10 cellular contexts compared by ENCODE assay signal in genomic region chr1:147167361-147167760, GRCh38. TPM values are rescaled to one million over a fixed set of nuclear protein-coding genes. Genes with fewer than 3 reads are reported as not detected.
A peak's percentile ranks its signal among the peaks of the same experiment; 100 is the strongest.
DNase-seq lines count a peak whose midpoint lies in the region; ATAC-seq and TF ChIP-seq lines count a peak whose summit lies in the region.
"Had no signal": no experiment of that assay in that cellular context is flagged by ENCODE, and none has a peak within 500 bp of the region (broad histone marks: within the 10 kb centered on the region; RNA-seq: fewer than 3 reads in every experiment).

No MANE protein-coding gene starts in this region.

- 100% methylated on average over 1 of the region's 1 CpG; no CpG with 5 or more reads in 1 of the 2 experiments for WGBS in endodermal cell (ENCODE audit: insufficient coverage in 1 of 2, insufficient read length in 1 of 2), 2 experiments

- H3K9me3 ChIP-seq in endodermal cell (ENCODE audit: control insufficient read depth, low read length) (no peaks in the 10 kb centered on the region), osteoblast (ENCODE audit: low read depth, low read length) (no peaks in the 10 kb centered on the region)

- H2AFZ ChIP-seq in osteoblast (ENCODE audit: low read length) = no peak overlapping the region

- H3K4me1 ChIP-seq in endodermal cell (ENCODE audit: control insufficient read depth, insufficient read depth, low read length) = peaks cover 4% of the 10 kb centered on the region
- H3K4me1 ChIP-seq in osteoblast (ENCODE audit: insufficient read depth, low read length) = peaks cover 46% of the 10 kb centered on the region

- TF ChIP-seq CTCF in endodermal cell (conservative IDR thresholded peaks at IDR 0.05) (no peak), osteoblast (IDR thresholded peaks at IDR 0.05; ENCODE audit: extremely low read depth, low read depth, low read length) (no peak)

- no peak overlapping the region for H3K9ac ChIP-seq in endodermal cell (ENCODE audit: extremely low read depth, low read length, poor library complexity, severe bottlenecking)

- H3K4me3 ChIP-seq in endodermal cell (ENCODE audit: low read length) = peak overlapping the region; percentile 99
- H3K4me3 ChIP-seq in osteoblast (ENCODE audit: insufficient read depth, low read length) = peak overlapping the region; percentile 34

- peak overlapping the region; percentile 95 for H3K4me2 ChIP-seq in osteoblast (ENCODE audit: insufficient read depth, low read length)

- no peak overlapping the region for H3K27ac ChIP-seq in endodermal cell (ENCODE audit: low read depth, low read length)
- H3K27ac ChIP-seq in osteoblast (ENCODE audit: low read depth, low read length) = peak overlapping the region; percentile 90

- no peak for ATAC-seq in HG02759 (IDR thresholded peaks at IDR 0.05; ENCODE audit: unreplicated experiment)
- ATAC-seq in GM19035 (IDR thresholded peaks at IDR 0.05; ENCODE audit: unreplicated experiment) = no peak
- ATAC-seq: WTC11 had no signal

- H3K27ac Mint-ChIP-seq in endodermal cell = no peak overlapping the region
- H3K27ac Mint-ChIP-seq: activated naive CD4-positive, alpha-beta T cell treated with anti-CD3 and anti-CD28 coated beads, Interleukin-2, amount 50 U/mL, for 24 hours had no signal

- H3K27me3 ChIP-seq in endodermal cell (ENCODE audit: control insufficient read depth, insufficient read depth, low read length, poor library complexity, severe bottlenecking) (no peaks in the 10 kb centered on the region), osteoblast (ENCODE audit: insufficient read depth, low read length) (no peaks in the 10 kb centered on the region)

- H3K27me3 Mint-ChIP-seq in endodermal cell (ENCODE audit: insufficient read depth) = no peaks in the 10 kb centered on the region
- H3K27me3 Mint-ChIP-seq: activated naive CD4-positive, alpha-beta T cell treated with anti-CD3 and anti-CD28 coated beads, Interleukin-2, amount 50 U/mL, for 24 hours had no signal

- in situ Hi-C loops in Caki2 (cut with HindIII; ENCODE audit: low pct_unique_long_range_greater_than_20kb, low sequenced_read_pairs) = no loop called here

- H3K4me1 Mint-ChIP-seq in endodermal cell = peaks cover 25% of the 10 kb centered on the region

- H3K4me3 Mint-ChIP-seq in endodermal cell = no peak overlapping the region
- H3K4me3 Mint-ChIP-seq: activated naive CD4-positive, alpha-beta T cell treated with anti-CD3 and anti-CD28 coated beads, Interleukin-2, amount 50 U/mL, for 24 hours; WTC11 had no signal

- H3K36me3 Mint-ChIP-seq in endodermal cell (ENCODE audit: low read depth) = peaks cover 56% of the 10 kb centered on the region

- no peaks in the 10 kb centered on the region for H3K9me3 Mint-ChIP-seq in endodermal cell
- H3K9me3 Mint-ChIP-seq: activated naive CD4-positive, alpha-beta T cell treated with anti-CD3 and anti-CD28 coated beads, Interleukin-2, amount 50 U/mL, for 24 hours; WTC11 had no signal

- DNase-seq in Caki2 (ENCODE audit: low read depth) (peak; percentile 71), NCI-H460 (ENCODE audit: extremely low read depth, low read depth) (peak; percentile 44), endodermal cell (no peak), osteoblast (ENCODE audit: insufficient read length, low spot score, missing footprints) (peak; percentile 91), retina (no peak), CD1c-positive myeloid dendritic cell (ENCODE audit: extremely low spot score) (no peak)

- no peaks in the 10 kb centered on the region for H4K20me1 ChIP-seq in osteoblast (ENCODE audit: insufficient read depth, low read length)

- H3K79me2 ChIP-seq in osteoblast (ENCODE audit: insufficient read depth, low read length) = peaks cover 81% of the 10 kb centered on the region

- H3K36me3 ChIP-seq in endodermal cell (ENCODE audit: control insufficient read depth, insufficient read depth, low read length) = peaks cover 59% of the 10 kb centered on the region
- peaks cover 10% of the 10 kb centered on the region for H3K36me3 ChIP-seq in osteoblast (ENCODE audit: insufficient read depth, low read length)

RNA-seq across cellular contexts. Expression of gene PRKAB2, which starts 4.9 kb away (rescaled TPM):
- total RNA-seq in Caki2 (2014; rRNA removed; shearing (Covaris generic); ENCODE audit: low replicate concordance) = 9.4 and 19.7 TPM in 2 replicates
- total RNA-seq in NCI-H460 (2014; rRNA removed; shearing (Covaris generic)) = 43.3 and 51.6 TPM in 2 replicates
- polyA plus RNA-seq in NCI-H460 (2014; cell fraction: nucleus; rRNA removed) = 75.4 and 91.7 TPM in 2 replicates
- total RNA-seq in endodermal cell = 10 to 100 TPM; 50.5 to 83.5 TPM
- polyA plus RNA-seq in endodermal cell (2013, experiment 1 of 2) = 38.7 TPM
- 37.8 TPM for polyA plus RNA-seq in endodermal cell (2013, experiment 2 of 2)
- total RNA-seq in osteoblast = 22.8 and 23.6 TPM in 2 replicates

RNA-seq across cellular contexts. Expression of gene FMO5, which starts 57.8 kb away (rescaled TPM):
- total RNA-seq in Caki2 (2014; rRNA removed; shearing (Covaris generic); ENCODE audit: low replicate concordance) = 0.30 and 0.35 TPM in 2 replicates
- total RNA-seq in NCI-H460 (2014; rRNA removed; shearing (Covaris generic)) = 0.07 TPM in 1 of 2 replicates, not detected in the other
- polyA plus RNA-seq in NCI-H460 (2014; cell fraction: nucleus; rRNA removed) = 0.58 TPM in 1 of 2 replicates, not detected in the other
- total RNA-seq in endodermal cell = 10 to 100 TPM; 13.9 to 14.1 TPM
- polyA plus RNA-seq in endodermal cell (2013, experiment 1 of 2) = 2.6 TPM
- polyA plus RNA-seq in endodermal cell (2013, experiment 2 of 2) = 2.3 TPM
- 2.7 and 3.6 TPM in 2 replicates for total RNA-seq in osteoblast

Comparison
In these comparisons a context has a peak if more than half of its experiments do, and no peak if none do; other contexts are left out.
1. DNase-seq: peak in Caki2 (single experiment), NCI-H460 (single experiment) and osteoblast (single experiment); none in endodermal cell (single experiment), retina (single experiment) and CD1c-positive myeloid dendritic cell (single experiment).